Comparison of ENCODE assay signal across 2 cellular contexts in the genomic region with DNA sequence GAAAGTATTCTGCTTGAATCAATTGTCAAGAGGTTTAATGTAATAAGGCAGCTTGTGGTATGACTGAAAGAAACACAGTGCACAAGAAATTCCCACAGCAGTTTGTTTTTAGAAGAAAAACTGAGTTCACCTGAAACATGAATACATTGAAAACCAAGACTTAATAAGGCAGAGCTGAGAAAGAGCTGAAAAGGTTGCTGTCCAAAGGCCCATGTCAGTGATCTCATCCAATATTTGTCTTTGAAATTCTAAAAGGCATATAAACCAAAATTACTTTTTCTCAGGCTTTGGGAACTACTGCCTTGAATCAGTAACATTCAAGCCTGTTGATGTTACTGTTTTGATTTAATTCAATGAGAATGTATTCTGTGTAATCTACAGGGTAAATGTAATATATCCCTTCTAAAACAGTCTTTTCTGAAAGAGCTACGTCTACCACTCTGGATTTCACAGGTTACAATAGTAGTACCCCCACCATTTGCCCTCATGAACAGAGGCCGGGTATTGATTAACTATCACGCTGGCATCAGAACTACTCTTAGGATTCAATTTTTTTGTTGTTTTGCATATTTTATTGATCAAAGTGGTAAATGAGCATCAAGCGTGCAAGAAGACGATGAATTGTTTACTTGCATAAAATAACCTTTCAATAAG.
A peak's percentile ranks its signal among the peaks of the same experiment; 100 is the strongest.
TF ChIP-seq lines count a peak whose summit lies in the region.

No MANE protein-coding gene starts in this region.

TF ChIP-seq in GM23338, 12 proteins besides CTCF, POLR2A, EP300 and RAD21 (continues in another document):
- TF ChIP-seq POLR2AphosphoS5 (IDR thresholded peaks at IDR 0.05; ENCODE audit: low read depth) = no peak
- no peak for TF ChIP-seq ZNF114 (CRISPR knock-in tag; IDR thresholded peaks at IDR 0.05)
- TF ChIP-seq EZH2 (IDR thresholded peaks at IDR 0.05; ENCODE audit: low read depth, unreplicated experiment) = no peak
- no peak for TF ChIP-seq CREB1 (CRISPR knock-in tag; IDR thresholded peaks at IDR 0.05; ENCODE audit: low read depth)
- TF ChIP-seq JUNB (IDR thresholded peaks at IDR 0.05; ENCODE audit: unreplicated experiment) = no peak
- TF ChIP-seq, protein P1, sequence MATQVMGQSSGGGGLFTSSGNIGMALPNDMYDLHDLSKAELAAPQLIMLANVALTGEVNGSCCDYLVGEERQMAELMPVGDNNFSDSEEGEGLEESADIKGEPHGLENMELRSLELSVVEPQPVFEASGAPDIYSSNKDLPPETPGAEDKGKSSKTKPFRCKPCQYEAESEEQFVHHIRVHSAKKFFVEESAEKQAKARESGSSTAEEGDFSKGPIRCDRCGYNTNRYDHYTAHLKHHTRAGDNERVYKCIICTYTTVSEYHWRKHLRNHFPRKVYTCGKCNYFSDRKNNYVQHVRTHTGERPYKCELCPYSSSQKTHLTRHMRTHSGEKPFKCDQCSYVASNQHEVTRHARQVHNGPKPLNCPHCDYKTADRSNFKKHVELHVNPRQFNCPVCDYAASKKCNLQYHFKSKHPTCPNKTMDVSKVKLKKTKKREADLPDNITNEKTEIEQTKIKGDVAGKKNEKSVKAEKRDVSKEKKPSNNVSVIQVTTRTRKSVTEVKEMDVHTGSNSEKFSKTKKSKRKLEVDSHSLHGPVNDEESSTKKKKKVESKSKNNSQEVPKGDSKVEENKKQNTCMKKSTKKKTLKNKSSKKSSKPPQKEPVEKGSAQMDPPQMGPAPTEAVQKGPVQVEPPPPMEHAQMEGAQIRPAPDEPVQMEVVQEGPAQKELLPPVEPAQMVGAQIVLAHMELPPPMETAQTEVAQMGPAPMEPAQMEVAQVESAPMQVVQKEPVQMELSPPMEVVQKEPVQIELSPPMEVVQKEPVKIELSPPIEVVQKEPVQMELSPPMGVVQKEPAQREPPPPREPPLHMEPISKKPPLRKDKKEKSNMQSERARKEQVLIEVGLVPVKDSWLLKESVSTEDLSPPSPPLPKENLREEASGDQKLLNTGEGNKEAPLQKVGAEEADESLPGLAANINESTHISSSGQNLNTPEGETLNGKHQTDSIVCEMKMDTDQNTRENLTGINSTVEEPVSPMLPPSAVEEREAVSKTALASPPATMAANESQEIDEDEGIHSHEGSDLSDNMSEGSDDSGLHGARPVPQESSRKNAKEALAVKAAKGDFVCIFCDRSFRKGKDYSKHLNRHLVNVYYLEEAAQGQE (IDR thresholded peaks at IDR 0.05; ENCODE audit: unreplicated experiment) = no peak
- TF ChIP-seq, protein P2, sequence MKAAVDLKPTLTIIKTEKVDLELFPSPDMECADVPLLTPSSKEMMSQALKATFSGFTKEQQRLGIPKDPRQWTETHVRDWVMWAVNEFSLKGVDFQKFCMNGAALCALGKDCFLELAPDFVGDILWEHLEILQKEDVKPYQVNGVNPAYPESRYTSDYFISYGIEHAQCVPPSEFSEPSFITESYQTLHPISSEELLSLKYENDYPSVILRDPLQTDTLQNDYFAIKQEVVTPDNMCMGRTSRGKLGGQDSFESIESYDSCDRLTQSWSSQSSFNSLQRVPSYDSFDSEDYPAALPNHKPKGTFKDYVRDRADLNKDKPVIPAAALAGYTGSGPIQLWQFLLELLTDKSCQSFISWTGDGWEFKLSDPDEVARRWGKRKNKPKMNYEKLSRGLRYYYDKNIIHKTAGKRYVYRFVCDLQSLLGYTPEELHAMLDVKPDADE (IDR thresholded peaks at IDR 0.05) = no peak
- no peak for TF ChIP-seq ZNF462 (CRISPR knock-in tag; IDR thresholded peaks at IDR 0.05)

TF ChIP-seq in HepG2, 621 proteins besides CTCF, POLR2A, EP300 and RAD21:
- TF ChIP-seq, protein P1 (IDR thresholded peaks at IDR 0.05; ENCODE audit: borderline replicate concordance in 1 of 2, low read depth in 1 of 2, low read length in 2 of 2) = 0 out of 4 replicates have a peak, but pooled peaks of 1 of the 2 experiments have one; percentile 31
- TF ChIP-seq RELA (CRISPR knock-in tag; IDR thresholded peaks at IDR 0.05) (no peak), ZNF720 (CRISPR knock-in tag; IDR thresholded peaks at IDR 0.05) (no peak), CREB1 (IDR thresholded peaks at IDR 0.05) (no peak), CREB1 (CRISPR knock-in tag; IDR thresholded peaks at IDR 0.05) (0 out of 2 replicates have a peak, but pooled peaks have one; percentile 15)
